In the genomic region with DNA sequence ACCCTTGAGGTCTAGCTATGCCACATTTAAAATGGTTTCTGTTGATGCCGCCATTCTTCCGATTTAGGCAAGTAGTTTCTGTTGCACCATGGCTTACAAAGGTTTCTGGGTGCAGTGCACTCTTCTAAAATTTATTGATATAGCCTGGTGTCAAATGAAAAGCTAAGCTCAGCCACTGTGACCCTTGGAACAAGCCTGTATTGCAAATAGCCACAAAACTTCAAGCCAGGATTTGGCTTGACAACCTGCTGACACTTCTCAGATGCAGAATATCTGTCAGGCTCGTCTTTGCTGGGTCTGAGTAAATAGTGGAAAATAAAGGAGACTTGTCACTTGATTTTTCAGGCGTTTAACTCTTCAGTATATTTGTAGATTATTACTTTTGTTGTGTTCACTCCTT, we compare ENCODE assay signal across 15 cellular contexts.
"Had no signal": no experiment of that assay in that cellular context is flagged by ENCODE, and none has a peak within 500 bp of the region (broad histone marks: within the 10 kb centered on the region; RNA-seq: fewer than 3 reads in every experiment).

No MANE protein-coding gene starts in this region.

- ATAC-seq: body of pancreas; left lung; natural killer cell treated with Interleukin-12 subunit alpha and Interleukin-12 subunit beta and Interleukin-15 and Interleukin-18, amount 100 ng/mL, for 72 hours; psoas muscle; stimulated activated effector memory CD8-positive, alpha-beta T cell treated with anti-CD3 and anti-CD28 coated beads, Interleukin-12 subunit alpha, Interleukin-12 subunit beta, amount 100 ng/mL, for 72 hours had no signal

- H3K36me3 ChIP-seq: left lung, sigmoid colon, thoracic aorta had no signal

- H3K9me3 ChIP-seq: body of pancreas, left lung, psoas muscle, sigmoid colon, thoracic aorta had no signal

- H3K27me3 ChIP-seq: body of pancreas, left lung, sigmoid colon had no signal

- H3K4me1 ChIP-seq: body of pancreas, left lung had no signal

- DNase-seq: activated CD4-positive, alpha-beta T cell treated with anti-CD3 and anti-CD28 coated beads, Interleukin-2, amount 10 ng/mL, durations not matched to agents 7 days and 5 days; activated CD8-positive, alpha-beta memory T cell treated with anti-CD3 and anti-CD28 coated beads for 24 hours; activated gamma-delta T cell treated with Interleukin-2 at 50 U/mL for 16 hours; amniotic stem cell; body of pancreas; effector CD8-positive, alpha-beta T cell; islet precursor cell; left lung; psoas muscle; sigmoid colon; stimulated activated CD4-positive, alpha-beta T cell treated with anti-CD3 and anti-CD28 coated beads, Interleukin-12 subunit alpha, Interleukin-12 subunit beta, amount 100 ng/mL, for 4 hours; stimulated activated CD4-positive, alpha-beta T cell treated with anti-CD3 and anti-CD28 coated beads, Interleukin-2, amount 100 ng/mL, for 24 hours had no signal

- H3K4me3 ChIP-seq: body of pancreas, left lung, psoas muscle, sigmoid colon, thoracic aorta had no signal

- H3K27ac ChIP-seq: body of pancreas, left lung, psoas muscle, thoracic aorta had no signal
